In genomic region chr6:32666420-32667300, GRCh38 we compare ENCODE assay signal across 8 cellular contexts. TPM values are rescaled to one million over a fixed set of nuclear protein-coding genes. Genes with fewer than 3 reads are reported as not detected.
DNase-seq lines count a peak whose midpoint lies in the region; ATAC-seq and TF ChIP-seq lines count a peak whose summit lies in the region.

HLA-DQB1 (minus strand) TSS chr6:32666657; CDS start chr6:32666607, 50 bp downstream.

- no peak within 1 kb of the TSS for H3K4me3 ChIP-seq in psoas muscle
- no peak within 1 kb of the TSS for H3K4me3 ChIP-seq in esophagus muscularis mucosa

- H3K4me1 ChIP-seq in psoas muscle (no peaks in the 10 kb centered on the region), esophagus muscularis mucosa (no peaks in the 10 kb centered on the region)

- peak; percentile 51 for ATAC-seq in HG02571 (IDR thresholded peaks at IDR 0.05; ENCODE audit: unreplicated experiment)
- ATAC-seq in psoas muscle: peak in 3 of 4 donors; percentile 46 to 77 (median 73)

- H3K27me3 ChIP-seq in psoas muscle (ENCODE audit: insufficient read depth in 3 of 3, low read length in 2 of 3) (peaks cover 0 to 4% (median 0%) of the 10 kb centered on the region in 3 donors), esophagus muscularis mucosa (peaks cover 0 to 6% (median 0%) of the 10 kb centered on the region in 4 donors)

- WGBS in psoas muscle, 3 donors: 8 to 22% (median 17%) methylated on average over 16 of the region's 16 CpGs
- 16% methylated on average over 16 of the region's 16 CpGs for WGBS in esophagus muscularis mucosa

- TF ChIP-seq POLR2A in esophagus muscularis mucosa (IDR thresholded peaks at IDR 0.05; ENCODE audit: low read depth): no peak

- TF ChIP-seq EP300 in esophagus muscularis mucosa (IDR thresholded peaks at IDR 0.05): no peak

- DNase-seq in NCI-H748 (lab: John Stamatoyannopoulos, UW; ENCODE audit: unreplicated experiment) (peak; percentile 45), NCI-H748 treated with DMSO at 0.1 percent for 48 hours (lab: John Stamatoyannopoulos, UW) (no peak), NCI-H526 (lab: John Stamatoyannopoulos, UW) (peak; percentile 21 to 63), activated T-helper 1 cell treated with Interleukin-2 at 50 U/mL for 16 hours (ENCODE audit: low read depth) (peak; percentile 17), head of caudate nucleus (peak in 22 of 42 donors; percentile 8 to 70 (median 46)), psoas muscle (no peak), esophagus muscularis mucosa (ENCODE audit: extremely low spot score) (no peak)

- no peak within 1 kb of the TSS for H3K27ac ChIP-seq in psoas muscle
- H3K27ac ChIP-seq in esophagus muscularis mucosa (replicated peaks in 1 of 4): no peak within 1 kb of the TSS

- TF ChIP-seq CTCF in psoas muscle (IDR thresholded peaks at IDR 0.05) (no peak), esophagus muscularis mucosa (IDR thresholded peaks at IDR 0.05) (no peak)

- intact Hi-C loops in head of caudate nucleus (cut with DNase I) (no loop called here), psoas muscle (cut with DNase I) (no loop called here), esophagus muscularis mucosa (cut with DNase I) (loop anchor here (5.0 kb wide), 1 partner anchor 96 kb away; the partner anchor contains the start of gene HLA-DQB2)

- H3K9me3 ChIP-seq in psoas muscle (no peaks in the 10 kb centered on the region), esophagus muscularis mucosa (peaks cover 0 to 5% (median 0%) of the 10 kb centered on the region in 4 donors)

- H3K36me3 ChIP-seq in psoas muscle (ENCODE audit: insufficient read depth in 1 of 2, low read depth in 1 of 2) (no peaks in the 10 kb centered on the region), esophagus muscularis mucosa (no peaks in the 10 kb centered on the region)

RNA-seq across cellular contexts. Expression of gene HLA-DQB1, which starts in this region (rescaled TPM):
- 1 to 10 TPM; 2.9 to 5.4 (median 4.2) TPM for total RNA-seq in psoas muscle
- polyA plus RNA-seq in psoas muscle: 10 to 100 TPM in 1 of 3 donors, 1 to 10 TPM in 2; 8.2 to 10.8 (median 8.6) TPM
- 1 to 10 TPM in 2 of 4 donors, under 1 TPM in 1, not detected in 1; 0.71 to 5.8 (median 4.8) TPM for total RNA-seq in esophagus muscularis mucosa

Comparison
In these comparisons a context has a peak if more than half of its experiments do, and no peak if none do; other contexts are left out.
1. DNase-seq: peak in NCI-H748 (single experiment), NCI-H526 (2 of 2), activated T-helper 1 cell treated with Interleukin-2 at 50 U/mL for 16 hours (single experiment) and head of caudate nucleus (22 of 42); none in NCI-H748 treated with DMSO at 0.1 percent for 48 hours (single experiment), psoas muscle (0 of 2) and esophagus muscularis mucosa (single experiment).